3 cellular contexts compared by ENCODE assay signal in the genomic region with DNA sequence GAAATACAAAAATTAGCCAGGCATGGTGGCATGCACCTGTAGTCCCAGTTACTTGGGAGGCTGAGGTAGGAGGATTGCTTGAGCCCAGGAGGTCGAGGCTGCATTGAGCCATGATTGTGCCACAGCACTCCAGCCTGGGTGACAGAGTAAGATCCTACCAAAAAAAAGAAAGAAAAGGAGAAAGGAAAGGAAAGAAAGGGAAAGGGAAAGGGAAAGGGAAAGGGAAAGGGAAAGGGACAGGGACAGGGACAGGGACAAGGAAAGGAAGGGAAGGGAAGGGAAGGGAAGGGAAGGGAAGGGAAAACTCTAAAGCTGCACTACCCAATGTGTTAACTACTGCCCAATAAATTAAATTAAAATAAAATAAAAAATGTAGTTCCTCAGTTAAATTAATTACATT.
DNase-seq lines count a peak whose midpoint lies in the region; ATAC-seq, FAIRE-seq and TF ChIP-seq lines count a peak whose summit lies in the region.
"Not testable (repeated sequence)": the region's sequence is repeated elsewhere in the genome, so short reads cannot be mapped to it uniquely, and the experiment has no call there.

No MANE protein-coding gene starts in this region.

- not testable (repeated sequence) for H3K79me2 ChIP-seq in KMS-11 (ENCODE audit: insufficient read depth, low read depth); HepG2 (ENCODE audit: insufficient read depth, low read length)

- ATAC-seq in HepG2 = not testable (repeated sequence)

- POLR2A ChIA-PET in HEK293 (lab: Yijun Ruan, JAX); HepG2 (lab: Yijun Ruan, JAX): not testable (repeated sequence)

- CTCF ChIA-PET in HEK293 (lab: Yijun Ruan, JAX); HepG2 (lab: Yijun Ruan, JAX; ENCODE audit: low intra/inter-chr PET ratio, low total read pairs): not testable (repeated sequence)

- 0% methylated on average over 1 of the region's 1 CpG for WGBS in HepG2 (ENCODE audit: low lambda C conversion rate)

- not testable (repeated sequence) for TF ChIP-seq POLR2A in HepG2 (IDR thresholded peaks at IDR 0.05; ENCODE audit: insufficient read depth in 1 of 2, low read depth in 2 of 2, low read length in 2 of 2)

- in situ Hi-C loops in HepG2 (cut with HindIII; ENCODE audit: extremely low pct_ligation_motif_present, low pct_unique_long_range_greater_than_20kb) = not testable (repeated sequence)

- not testable (repeated sequence) for H3K36me3 ChIP-seq in HEK293 (ENCODE audit: control insufficient read depth in 2 of 2, insufficient read depth in 1 of 2, low read length in 2 of 2); KMS-11 (ENCODE audit: insufficient read depth); HepG2 (replicated peaks in 1 of 2; ENCODE audit: control insufficient read depth in 1 of 2, insufficient read depth in 2 of 2, low read length in 2 of 2)

- not testable (repeated sequence) for TF ChIP-seq RAD21 in HepG2 (CRISPR knock-in tag; IDR thresholded peaks at IDR 0.05)

- intact Hi-C loops in HepG2 (cut with micrococcal nuclease; ENCODE audit: unreplicated experiment) = not testable (repeated sequence)

- FAIRE-seq in HepG2 (lab: Jason Lieb, UNC) = not testable (repeated sequence)

- not testable (repeated sequence) for H3K4me3 ChIP-seq in HEK293 (ENCODE audit: low read depth, low read length); KMS-11 (IDR thresholded peaks at IDR 0.05; ENCODE audit: insufficient read depth, low read depth, low read length); HepG2 (replicated peaks in 1 of 3; ENCODE audit: insufficient read depth in 1 of 3, low read depth in 2 of 3, low read length in 3 of 3)

- TF ChIP-seq EP300 in HepG2 (IDR thresholded peaks at IDR 0.05; ENCODE audit: low read depth in 2 of 2, low read length in 2 of 2); HepG2 (CRISPR knock-in tag; IDR thresholded peaks at IDR 0.05; ENCODE audit: borderline replicate concordance): not testable (repeated sequence)

- not testable (repeated sequence) for H3K27me3 ChIP-seq in KMS-11 (ENCODE audit: insufficient read depth, low read depth); HepG2 (ENCODE audit: control insufficient read depth in 1 of 2, insufficient read depth in 2 of 2, low read length in 2 of 2)

- H4K20me1 ChIP-seq in KMS-11 (ENCODE audit: insufficient read depth); HepG2 (ENCODE audit: insufficient read depth, low read length): not testable (repeated sequence)

- H3K27ac ChIP-seq in HEK293 (ENCODE audit: extremely low read depth, low read depth, low read length); KMS-11; HepG2 (ENCODE audit: extremely low read length, insufficient read depth, low read length): not testable (repeated sequence)

- BruUV-seq in HepG2 (replicated peaks; lab: Mats Ljungman, UMichigan) = not testable (repeated sequence)

- not testable (repeated sequence) for H3K4me1 ChIP-seq in HEK293 (ENCODE audit: control insufficient read depth, insufficient read depth, low read length); HepG2 (ENCODE audit: insufficient read depth, low read length)
- H3K4me1 ChIP-seq in KMS-11 (ENCODE audit: low read depth, poor library complexity, severe bottlenecking) = peaks cover 36% of the 10 kb centered on the region

- H3K4me2 ChIP-seq in KMS-11 = 0 out of 2 replicates have a peak overlapping the region, but pooled peaks have one; percentile 31
- not testable (repeated sequence) for H3K4me2 ChIP-seq in HepG2 (ENCODE audit: low read depth, low read length)

- not testable (repeated sequence) for H2AFZ ChIP-seq in KMS-11 (ENCODE audit: low read depth); HepG2 (ENCODE audit: low read length)

- not testable (repeated sequence) for H3K9me3 ChIP-seq in HEK293 (ENCODE audit: control insufficient read depth, insufficient read depth, low read depth, low read length)
- H3K9me3 ChIP-seq in HepG2 (ENCODE audit: low read length) = peaks cover 24% of the 10 kb centered on the region

- not testable (repeated sequence) for TF ChIP-seq CTCF in HEK293 (tag by site-specific recombination; IDR thresholded peaks at IDR 0.05); KMS-11 (conservative IDR thresholded peaks at IDR 0.05; ENCODE audit: low read depth, low read length); HepG2 (CRISPR knock-in tag; IDR thresholded peaks at IDR 0.05)

- DNase-seq in HepG2 (ENCODE audit: low spot score) = not testable (repeated sequence)

- H3K9ac ChIP-seq in KMS-11; HepG2 (ENCODE audit: insufficient read depth, low read depth, low read length): not testable (repeated sequence)

TF ChIP-seq in HEK293, 187 proteins besides CTCF, POLR2A, EP300 and RAD21:
- TF ChIP-seq PRDM1 (tag by site-specific recombination; IDR thresholded peaks at IDR 0.05) = peak; percentile 90

TF ChIP-seq in HepG2, 621 proteins besides CTCF, POLR2A, EP300 and RAD21:
- TF ChIP-seq HNRNPK (IDR thresholded peaks at IDR 0.05; ENCODE audit: low read depth, low read length, poor library complexity, severe bottlenecking) = peak; percentile 57
